Comparison of ENCODE assay signal across 16 cellular contexts in the genomic region with DNA sequence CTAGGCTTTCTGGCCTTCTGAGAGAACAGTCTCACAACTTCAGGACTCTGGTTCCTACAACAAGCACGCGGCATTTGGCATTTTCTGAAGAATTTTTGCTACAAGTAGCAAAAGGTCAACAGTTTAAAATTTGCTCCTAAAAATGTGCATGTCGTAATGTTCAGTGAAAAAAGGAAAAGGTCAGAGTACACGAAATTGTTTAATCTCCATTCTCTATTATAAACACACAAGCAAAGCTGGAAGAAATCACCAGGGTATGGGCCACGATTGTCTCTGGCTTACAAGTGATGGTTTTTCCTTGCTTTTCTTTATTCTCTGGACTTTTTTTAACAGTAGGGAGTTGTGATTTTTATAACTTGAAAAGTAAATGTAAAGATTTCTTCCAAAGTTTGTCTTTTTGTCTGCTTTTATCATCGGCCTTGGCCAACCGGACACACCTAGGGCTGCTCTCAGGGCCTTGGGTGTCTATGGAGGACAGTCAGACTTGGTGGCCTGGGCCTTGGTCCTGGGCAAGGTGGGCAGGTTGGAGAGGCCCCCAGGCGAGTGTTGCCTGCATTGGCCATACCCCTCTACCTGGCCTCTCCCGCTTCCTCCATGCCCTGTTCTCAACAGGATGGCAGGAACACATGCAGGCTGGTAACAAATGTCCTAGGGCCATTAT. TPM values are rescaled to one million over a fixed set of nuclear protein-coding genes. Genes with fewer than 3 reads are reported as not detected.
DNase-seq lines count a peak whose midpoint lies in the region; ATAC-seq, FAIRE-seq and TF ChIP-seq lines count a peak whose summit lies in the region.
"Had no signal": no experiment of that assay in that cellular context is flagged by ENCODE, and none has a peak within 500 bp of the region (broad histone marks: within the 10 kb centered on the region; RNA-seq: fewer than 3 reads in every experiment).

No MANE protein-coding gene starts in this region.

- 70 to 77% methylated on average over 9 of the region's 9 CpGs for WGBS in esophagus, 2 donors
- WGBS in small intestine, 3 donors: 59 to 67% (median 63%) methylated on average over 9 of the region's 9 CpGs

- peak overlapping the region; percentile 87 for H3K4me2 ChIP-seq in OCI-LY1 (ENCODE audit: low read length)

- FAIRE-seq in small intestine (lab: Jason Lieb, UNC): no peak
- FAIRE-seq: H54 had no signal

- H3K4me3 Mint-ChIP-seq in activated T-cell treated with anti-CD3 and anti-CD28 coated beads, Interleukin-2, amount 50 U/mL, for 24 hours: peak overlapping the region; percentile 61
- H3K4me3 Mint-ChIP-seq in stimulated activated naive B cell treated with anti-CD40 and anti-IgM and Interleukin-4, amounts not matched to agents 10 μg/mL and 1 μg/mL and 100 μg/mL, for 72 hours: peak overlapping the region; percentile 85 to 98

- H4K20me1 ChIP-seq in OCI-LY1 (ENCODE audit: insufficient read depth, low read length): no peaks in the 10 kb centered on the region

- no peaks in the 10 kb centered on the region for H3K9me3 Mint-ChIP-seq in activated T-cell treated with anti-CD3 and anti-CD28 coated beads, Interleukin-2, amount 50 U/mL, for 24 hours
- no peaks in the 10 kb centered on the region for H3K9me3 Mint-ChIP-seq in stimulated activated naive B cell treated with anti-CD40 and anti-IgM and Interleukin-4, amounts not matched to agents 10 μg/mL and 1 μg/mL and 100 μg/mL, for 72 hours

- H3F3A ChIP-seq in OCI-LY1 (ENCODE audit: insufficient read depth, low read length): no peaks in the 10 kb centered on the region

- no peak for DNase-seq in activated T-cell treated with anti-CD3 and anti-CD28 coated beads, Interleukin-2, amount 50 U/mL, for 24 hours
- DNase-seq in activated T-cell treated with anti-CD3 and anti-CD28 coated beads, Interleukin-2, amount 50 U/mL, for 48 hours: no peak
- DNase-seq in stimulated activated naive B cell treated with anti-CD40 and anti-IgM and Interleukin-4, amounts not matched to agents 10 μg/mL and 1 μg/mL and 100 μg/mL, for 72 hours: no peak
- no peak for DNase-seq in WERI-Rb-1
- no peak for DNase-seq in caudate nucleus (lab: John Stamatoyannopoulos, UW)
- no peak for DNase-seq in small intestine
- DNase-seq: cerebellar nuclear complex, heart left ventricle, kidney glomerular epithelial cell, NCI-H1048, SIG-M5, T-helper 9 cell had no signal

- H3K4me1 ChIP-seq in OCI-LY1 (ENCODE audit: insufficient read depth, low read length, severe bottlenecking): peaks cover 100% of the 10 kb centered on the region
- peaks cover 0 to 3% of the 10 kb centered on the region in 2 donors for H3K4me1 ChIP-seq in esophagus (ENCODE audit: control insufficient read depth in 2 of 2, insufficient read depth in 2 of 2, low read length in 1 of 2)
- H3K4me1 ChIP-seq in small intestine (ENCODE audit: control insufficient read depth in 2 of 2, insufficient read depth in 1 of 2, low read depth in 1 of 2, low read length in 1 of 2): peaks cover 5 to 21% of the 10 kb centered on the region in 2 donors

- no peaks in the 10 kb centered on the region for H3K36me3 Mint-ChIP-seq in activated T-cell treated with anti-CD3 and anti-CD28 coated beads, Interleukin-2, amount 50 U/mL, for 24 hours (ENCODE audit: low read depth)
- peaks cover 19 to 21% of the 10 kb centered on the region in 2 donors for H3K36me3 Mint-ChIP-seq in stimulated activated naive B cell treated with anti-CD40 and anti-IgM and Interleukin-4, amounts not matched to agents 10 μg/mL and 1 μg/mL and 100 μg/mL, for 72 hours

- TF ChIP-seq CTCF in OCI-LY1 (IDR thresholded peaks at IDR 0.05; ENCODE audit: low read length): no peak
- no peak for TF ChIP-seq CTCF in WERI-Rb-1 (IDR thresholded peaks at IDR 0.05; ENCODE audit: low read depth, low read length)

- peaks cover 97% of the 10 kb centered on the region for H3K79me2 ChIP-seq in OCI-LY1 (ENCODE audit: insufficient read depth, low read length)

- peak overlapping the region; percentile 70 for H3K4me3 ChIP-seq in OCI-LY1 (ENCODE audit: low read depth, low read length, poor library complexity, severe bottlenecking)
- H3K4me3 ChIP-seq in esophagus (ENCODE audit: low read depth in 1 of 2, low read length in 2 of 2): no peak overlapping the region
- no peak overlapping the region for H3K4me3 ChIP-seq in WERI-Rb-1 (ENCODE audit: low read depth, low read length)
- no peak overlapping the region for H3K4me3 ChIP-seq in small intestine (ENCODE audit: low read depth in 1 of 2, low read length in 2 of 2)

- no peak for ATAC-seq in stimulated activated naive B cell treated with anti-CD40 and anti-IgM and Interleukin-4, amounts not matched to agents 10 μg/mL and 1 μg/mL and 100 μg/mL, for 72 hours (replicated peaks)

- H2AFZ ChIP-seq in OCI-LY1 (ENCODE audit: low read length): no peak overlapping the region

- H3K4me1 Mint-ChIP-seq in activated T-cell treated with anti-CD3 and anti-CD28 coated beads, Interleukin-2, amount 50 U/mL, for 24 hours (ENCODE audit: low read depth): peaks cover 55% of the 10 kb centered on the region
- peaks cover 54 to 78% of the 10 kb centered on the region in 2 donors for H3K4me1 Mint-ChIP-seq in stimulated activated naive B cell treated with anti-CD40 and anti-IgM and Interleukin-4, amounts not matched to agents 10 μg/mL and 1 μg/mL and 100 μg/mL, for 72 hours

- H3K9me2 ChIP-seq in OCI-LY1 (ENCODE audit: low read depth, low read length): no peaks in the 10 kb centered on the region

- H3K36me3 ChIP-seq in OCI-LY1 (ENCODE audit: insufficient read depth, low read length) (peaks cover 8% of the 10 kb centered on the region; the same call in 1 of the 2 replicates), esophagus (ENCODE audit: control insufficient read depth in 2 of 2, insufficient read depth in 2 of 2, low read length in 1 of 2) (no peaks in the 10 kb centered on the region), WERI-Rb-1 (no peaks in the 10 kb centered on the region), small intestine (ENCODE audit: control insufficient read depth in 2 of 2, insufficient read depth in 2 of 2, low read length in 2 of 2) (no peaks in the 10 kb centered on the region)
- H3K36me3 ChIP-seq: heart left ventricle had no signal

- H3K9me3 ChIP-seq in OCI-LY1 (ENCODE audit: low read length) (no peaks in the 10 kb centered on the region), esophagus (ENCODE audit: control insufficient read depth in 2 of 2, insufficient read depth in 1 of 2, low read depth in 1 of 2, low read length in 1 of 2) (no peaks in the 10 kb centered on the region), WERI-Rb-1 (ENCODE audit: severe bottlenecking) (no peaks in the 10 kb centered on the region), small intestine (ENCODE audit: control insufficient read depth, low read depth) (no peaks in the 10 kb centered on the region)
- H3K9me3 ChIP-seq: heart left ventricle had no signal

- H3K27ac ChIP-seq in OCI-LY1 (ENCODE audit: low read depth, low read length, poor library complexity, severe bottlenecking) (peak overlapping the region; percentile 94), esophagus (ENCODE audit: low read depth in 2 of 2, low read length in 1 of 2) (peak overlapping the region; percentile 7 to 63), WERI-Rb-1 (no peak overlapping the region), caudate nucleus (ENCODE audit: low read depth, low read length) (no peak overlapping the region), small intestine (ENCODE audit: low read depth in 1 of 2, low read length in 1 of 2) (peak overlapping the region in 1 of 2 donors; percentile 77)
- H3K27ac ChIP-seq: epithelial cell of prostate had no signal

- peaks cover 18% of the 10 kb centered on the region for H3K27me3 Mint-ChIP-seq in activated T-cell treated with anti-CD3 and anti-CD28 coated beads, Interleukin-2, amount 50 U/mL, for 24 hours
- no peaks in the 10 kb centered on the region for H3K27me3 Mint-ChIP-seq in stimulated activated naive B cell treated with anti-CD40 and anti-IgM and Interleukin-4, amounts not matched to agents 10 μg/mL and 1 μg/mL and 100 μg/mL, for 72 hours

- peak overlapping the region; percentile 84 for H3K27ac Mint-ChIP-seq in activated T-cell treated with anti-CD3 and anti-CD28 coated beads, Interleukin-2, amount 50 U/mL, for 24 hours
- H3K27ac Mint-ChIP-seq in stimulated activated naive B cell treated with anti-CD40 and anti-IgM and Interleukin-4, amounts not matched to agents 10 μg/mL and 1 μg/mL and 100 μg/mL, for 72 hours: peak overlapping the region; percentile 99

- H3K9ac ChIP-seq in OCI-LY1 (ENCODE audit: low read length): peak overlapping the region; percentile 79

- H3K27me3 ChIP-seq in OCI-LY1 (ENCODE audit: insufficient read depth, low read length) (no peaks in the 10 kb centered on the region), esophagus (ENCODE audit: control insufficient read depth in 1 of 2, insufficient read depth in 2 of 2, low read length in 2 of 2) (no peaks in the 10 kb centered on the region), WERI-Rb-1 (ENCODE audit: insufficient read depth, low read depth, severe bottlenecking) (peaks cover 8% of the 10 kb centered on the region), small intestine (ENCODE audit: control insufficient read depth in 2 of 2, insufficient read depth in 2 of 2, low read length in 2 of 2) (no peaks in the 10 kb centered on the region)
- H3K27me3 ChIP-seq: heart left ventricle had no signal

RNA-seq across cellular contexts. Expression of a gene that starts 32.4 kb away (rescaled TPM):
- polyA plus RNA-seq in esophagus (1 to 10 TPM; 5.7 to 8.1 TPM), small intestine (1 to 10 TPM; 3.0 to 6.6 (median 5.1) TPM)

Comparison
In these comparisons a context has a peak if more than half of its experiments do, and no peak if none do; other contexts are left out.
1. H3K27ac ChIP-seq: peak in OCI-LY1 (single experiment) and esophagus (2 of 2); none in WERI-Rb-1 (single experiment) and caudate nucleus (single experiment).